Comparison of ENCODE assay signal across 8 cellular contexts in the genomic region with DNA sequence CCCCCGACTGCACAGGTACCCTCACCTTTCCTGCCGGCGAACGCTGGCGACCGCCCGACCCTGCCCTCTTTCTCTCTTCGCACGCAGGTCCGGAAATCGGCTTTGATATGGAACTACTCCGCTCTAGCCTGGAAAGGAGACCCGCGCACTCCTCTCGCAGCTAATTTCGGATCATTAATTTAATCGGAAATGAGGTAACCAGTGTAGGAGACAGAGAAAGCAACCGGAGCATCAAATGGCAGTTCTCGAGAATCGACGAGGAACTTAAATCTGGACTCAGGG. TPM values are rescaled to one million over a fixed set of nuclear protein-coding genes. Genes with fewer than 3 reads are reported as not detected.
A peak's percentile ranks its signal among the peaks of the same experiment; 100 is the strongest.
DNase-seq lines count a peak whose midpoint lies in the region; ATAC-seq and TF ChIP-seq lines count a peak whose summit lies in the region.

No MANE protein-coding gene starts in this region.

- peak overlapping the region; percentile 88 for H3K27ac Mint-ChIP-seq in activated naive CD4-positive, alpha-beta T cell treated with anti-CD3 and anti-CD28 coated beads, Interleukin-2, amount 50 U/mL, for 24 hours
- peak overlapping the region; percentile 99 for H3K27ac Mint-ChIP-seq in activated T-helper 1 cell treated with anti-CD3 and anti-CD28 coated beads, Interleukin-12 subunit alpha, Interleukin-12 subunit beta, Interleukin-2, Interleukin-4 antibody, amounts not matched to agents 30 ng/mL and 10 ng/mL and 1 ng/mL, durations not matched to agents 14 hours and 24 hours and 36 hours
- peak overlapping the region; percentile 94 to 99 (median 98) for H3K27ac Mint-ChIP-seq in immature natural killer cell

- H3K9me3 ChIP-seq in suprapubic skin, result no peaks in the 10 kb centered on the region

- peak overlapping the region; percentile 76 for H3K4me3 ChIP-seq in suprapubic skin

- no peaks in the 10 kb centered on the region for H3K36me3 ChIP-seq in suprapubic skin

- WGBS in suprapubic skin, result 0% methylated on average over 11 of the region's 21 CpGs

- H3K27me3 ChIP-seq in suprapubic skin, result no peaks in the 10 kb centered on the region

- intact Hi-C loops in activated T-helper 1 cell treated with anti-CD3 and anti-CD28 coated beads, Interleukin-12 subunit alpha, Interleukin-12 subunit beta, Interleukin-2, Interleukin-4 antibody, amounts not matched to agents 30 ng/mL and 10 ng/mL and 1 ng/mL, durations not matched to agents 14 hours and 24 hours and 36 hours (cut with micrococcal nuclease), result loop anchor here (1.0 to 10.0 kb wide), 5 partner anchors 75 to 987 kb away; no protein-coding TSS in a partner anchor

- H3K27me3 Mint-ChIP-seq in activated naive CD4-positive, alpha-beta T cell treated with anti-CD3 and anti-CD28 coated beads, Interleukin-2, amount 50 U/mL, for 24 hours, result no peaks in the 10 kb centered on the region
- H3K27me3 Mint-ChIP-seq in activated T-helper 1 cell treated with anti-CD3 and anti-CD28 coated beads, Interleukin-12 subunit alpha, Interleukin-12 subunit beta, Interleukin-2, Interleukin-4 antibody, amounts not matched to agents 30 ng/mL and 10 ng/mL and 1 ng/mL, durations not matched to agents 14 hours and 24 hours and 36 hours (ENCODE audit: insufficient read depth), result no peaks in the 10 kb centered on the region
- peaks cover 7 to 33% (median 32%) of the 10 kb centered on the region in 3 donors for H3K27me3 Mint-ChIP-seq in immature natural killer cell (ENCODE audit: low read depth in 3 of 3)

- H3K36me3 Mint-ChIP-seq in activated naive CD4-positive, alpha-beta T cell treated with anti-CD3 and anti-CD28 coated beads, Interleukin-2, amount 50 U/mL, for 24 hours, result no peaks in the 10 kb centered on the region
- peaks cover 35% of the 10 kb centered on the region for H3K36me3 Mint-ChIP-seq in activated T-helper 1 cell treated with anti-CD3 and anti-CD28 coated beads, Interleukin-12 subunit alpha, Interleukin-12 subunit beta, Interleukin-2, Interleukin-4 antibody, amounts not matched to agents 30 ng/mL and 10 ng/mL and 1 ng/mL, durations not matched to agents 14 hours and 24 hours and 36 hours (ENCODE audit: low read depth)
- peaks cover 0 to 4% (median 0%) of the 10 kb centered on the region in 3 donors for H3K36me3 Mint-ChIP-seq in immature natural killer cell

- H3K4me1 ChIP-seq in suprapubic skin, result peaks cover 37% of the 10 kb centered on the region

- H3K4me1 Mint-ChIP-seq in activated naive CD4-positive, alpha-beta T cell treated with anti-CD3 and anti-CD28 coated beads, Interleukin-2, amount 50 U/mL, for 24 hours, result peaks cover 62% of the 10 kb centered on the region
- peaks cover 71% of the 10 kb centered on the region for H3K4me1 Mint-ChIP-seq in activated T-helper 1 cell treated with anti-CD3 and anti-CD28 coated beads, Interleukin-12 subunit alpha, Interleukin-12 subunit beta, Interleukin-2, Interleukin-4 antibody, amounts not matched to agents 30 ng/mL and 10 ng/mL and 1 ng/mL, durations not matched to agents 14 hours and 24 hours and 36 hours (ENCODE audit: low read depth)
- H3K4me1 Mint-ChIP-seq in immature natural killer cell, result peaks cover 58 to 73% of the 10 kb centered on the region in 2 donors

- peak overlapping the region; percentile 98 for H3K4me3 Mint-ChIP-seq in activated naive CD4-positive, alpha-beta T cell treated with anti-CD3 and anti-CD28 coated beads, Interleukin-2, amount 50 U/mL, for 24 hours
- peak overlapping the region; percentile 97 for H3K4me3 Mint-ChIP-seq in activated T-helper 1 cell treated with anti-CD3 and anti-CD28 coated beads, Interleukin-12 subunit alpha, Interleukin-12 subunit beta, Interleukin-2, Interleukin-4 antibody, amounts not matched to agents 30 ng/mL and 10 ng/mL and 1 ng/mL, durations not matched to agents 14 hours and 24 hours and 36 hours
- peak overlapping the region; percentile 91 to 99 (median 98) for H3K4me3 Mint-ChIP-seq in immature natural killer cell

- no peak for TF ChIP-seq EP300 in suprapubic skin (IDR thresholded peaks at IDR 0.05)

- TF ChIP-seq POLR2A in suprapubic skin (IDR thresholded peaks at IDR 0.05), result no peak

- TF ChIP-seq CTCF in suprapubic skin (IDR thresholded peaks at IDR 0.05), result no peak

- no peak for DNase-seq in activated naive CD4-positive, alpha-beta T cell treated with anti-CD3 and anti-CD28 coated beads, Interleukin-2, amount 50 U/mL, for 16 hours
- no peak for DNase-seq in activated T-helper 1 cell treated with anti-CD3 and anti-CD28 coated beads, Interleukin-12 subunit alpha, Interleukin-12 subunit beta, Interleukin-2, Interleukin-4 antibody, amounts not matched to agents 30 ng/mL and 10 ng/mL and 1 ng/mL, durations not matched to agents 14 hours and 24 hours and 36 hours (ENCODE audit: low spot score)
- DNase-seq in immature natural killer cell (no peak), suprapubic skin (ENCODE audit: low spot score in 2 of 2) (no peak), epidermal melanocyte (ENCODE audit: insufficient read length, low spot score) (no peak), NCI-H1092 treated with DMSO at 0.1 percent for 48 hours (lab: John Stamatoyannopoulos, UW) (no peak)

- H3K27ac ChIP-seq in suprapubic skin, result peak overlapping the region; percentile 100

- peak; percentile 7 for ATAC-seq in HG03378 (IDR thresholded peaks at IDR 0.05; ENCODE audit: unreplicated experiment)

- no peaks in the 10 kb centered on the region for H3K9me3 Mint-ChIP-seq in activated naive CD4-positive, alpha-beta T cell treated with anti-CD3 and anti-CD28 coated beads, Interleukin-2, amount 50 U/mL, for 24 hours
- H3K9me3 Mint-ChIP-seq in activated T-helper 1 cell treated with anti-CD3 and anti-CD28 coated beads, Interleukin-12 subunit alpha, Interleukin-12 subunit beta, Interleukin-2, Interleukin-4 antibody, amounts not matched to agents 30 ng/mL and 10 ng/mL and 1 ng/mL, durations not matched to agents 14 hours and 24 hours and 36 hours, result no peaks in the 10 kb centered on the region
- no peaks in the 10 kb centered on the region for H3K9me3 Mint-ChIP-seq in immature natural killer cell

RNA-seq across cellular contexts. Expression of a gene that starts 0.9 kb away (rescaled TPM):
- total RNA-seq in activated T-helper 1 cell treated with anti-CD3 and anti-CD28 coated beads, Interleukin-12 subunit alpha, Interleukin-12 subunit beta, Interleukin-2, Interleukin-4 antibody, amounts not matched to agents 30 ng/mL and 10 ng/mL and 1 ng/mL, durations not matched to agents 14 hours and 24 hours and 36 hours, result 107 and 109 TPM in 2 replicates
- 10 to 100 TPM in 1 of 3 donors, 1 to 10 TPM in 2; 6.9 to 14.7 (median 8.0) TPM for polyA plus RNA-seq in immature natural killer cell
- total RNA-seq in suprapubic skin, result 10 to 100 TPM; 32.8 to 95.4 (median 42.4) TPM
